In genomic region chr13:24116103-24116502, GRCh38 we compare ENCODE assay signal across 20 cellular contexts.
"Had no signal": no experiment of that assay in that cellular context is flagged by ENCODE, and none has a peak within 500 bp of the region (broad histone marks: within the 10 kb centered on the region; RNA-seq: fewer than 3 reads in every experiment).

No MANE protein-coding gene starts in this region.

- H3K27me3 ChIP-seq: gastrocnemius medialis, left lung, spleen, upper lobe of left lung had no signal

- H3K4me1 ChIP-seq: gastrocnemius medialis had no signal

- H3K27ac ChIP-seq: gastrocnemius medialis, left lung, spleen, upper lobe of left lung, WERI-Rb-1 had no signal

- ATAC-seq: activated naive CD4-positive, alpha-beta T cell treated with anti-CD3 and anti-CD28 coated beads, Interleukin-2, amount 50 U/mL, for 72 hours; activated T-helper 17 cell treated with anti-CD3 and anti-CD28 coated beads, Interleukin-2, amount 50 U/mL, for 72 hours; esophagus mucosa; gastrocnemius medialis; left lung; natural killer cell had no signal

- H3K9me3 ChIP-seq: gastrocnemius medialis, left lung, spleen, upper lobe of left lung had no signal

- H3K4me3 ChIP-seq: gastrocnemius medialis, left lung, lung, spleen, upper lobe of left lung had no signal

- DNase-seq: activated CD4-positive, alpha-beta T cell treated with anti-CD3 and anti-CD28 coated beads, Interleukin-2, amount 10 ng/mL, durations not matched to agents 7 days and 5 days; activated CD4-positive, CD25-positive, alpha-beta regulatory T cell treated with anti-CD3 and anti-CD28 coated beads, Interleukin-2, amount 50 U/mL, for 72 hours; activated T-cell treated with anti-CD3 and anti-CD28 coated beads, Interleukin-2, amount 50 U/mL, for 1 hour; aorta; effector memory CD4-positive, alpha-beta T cell; gastrocnemius medialis; hippocampal formation; kidney glomerular epithelial cell; left lung; natural killer cell; retina; spleen; stimulated activated CD4-positive, alpha-beta T cell treated with anti-CD3 and anti-CD28 coated beads, Interleukin-4, amount 100 ng/mL, for 24 hours; stimulated activated naive CD4-positive, alpha-beta T cell treated with Interleukin-2 at 50 U/mL for 16 hours; upper lobe of left lung; WERI-Rb-1 had no signal

- H3K36me3 ChIP-seq: gastrocnemius medialis, left lung, spleen, upper lobe of left lung, WERI-Rb-1 had no signal
